ENCODE assay signal across 10 cellular contexts in genomic region chr1:165841582-165842362, GRCh38. TPM values are rescaled to one million over a fixed set of nuclear protein-coding genes. Genes with fewer than 3 reads are reported as not detected.
DNase-seq lines count a peak whose midpoint lies in the region; ATAC-seq and TF ChIP-seq lines count a peak whose summit lies in the region.
"Had no signal": no experiment of that assay in that cellular context is flagged by ENCODE, and none has a peak within 500 bp of the region (broad histone marks: within the 10 kb centered on the region; RNA-seq: fewer than 3 reads in every experiment).

No MANE protein-coding gene starts in this region.

- H3K9me3 ChIP-seq in KOPT-K1 (ENCODE audit: insufficient read depth, low read length, poor library complexity, severe bottlenecking), result no peaks in the 10 kb centered on the region

- no peaks in the 10 kb centered on the region for H3K27me3 Mint-ChIP-seq in activated naive CD8-positive, alpha-beta T cell
- H3K27me3 Mint-ChIP-seq in activated naive CD8-positive, alpha-beta T cell treated with anti-CD3 and anti-CD28 coated beads for 36 hours, result no peaks in the 10 kb centered on the region
- H3K27me3 Mint-ChIP-seq in endothelial cell (ENCODE audit: unreplicated experiment), result peaks cover 3% of the 10 kb centered on the region
- H3K27me3 Mint-ChIP-seq in stimulated activated naive CD8-positive, alpha-beta T cell treated with anti-CD3 and anti-CD28 coated beads, Interleukin-15, amount 100 ng/mL, for 72 hours, result no peaks in the 10 kb centered on the region

- peaks cover 16% of the 10 kb centered on the region; the same call in 1 of the 2 replicates for H3K36me3 ChIP-seq in KOPT-K1 (ENCODE audit: insufficient read depth, low read length)

- H3K4me3 Mint-ChIP-seq in activated naive CD8-positive, alpha-beta T cell, result peak overlapping the region; percentile 4
- no peak overlapping the region for H3K4me3 Mint-ChIP-seq in activated naive CD8-positive, alpha-beta T cell treated with anti-CD3 and anti-CD28 coated beads for 36 hours
- H3K4me3 Mint-ChIP-seq in endothelial cell (ENCODE audit: unreplicated experiment), result no peak overlapping the region
- H3K4me3 Mint-ChIP-seq in stimulated activated naive CD8-positive, alpha-beta T cell treated with anti-CD3 and anti-CD28 coated beads, Interleukin-15, amount 100 ng/mL, for 72 hours, result peak overlapping the region in 1 of 2 donors; percentile 55

- no peaks in the 10 kb centered on the region for H3K36me3 Mint-ChIP-seq in activated naive CD8-positive, alpha-beta T cell
- H3K36me3 Mint-ChIP-seq in activated naive CD8-positive, alpha-beta T cell treated with anti-CD3 and anti-CD28 coated beads for 36 hours, result peaks cover 31% of the 10 kb centered on the region
- H3K36me3 Mint-ChIP-seq in endothelial cell (ENCODE audit: low read depth, unreplicated experiment), result no peaks in the 10 kb centered on the region

- no peak for TF ChIP-seq CTCF in endothelial cell (IDR thresholded peaks at IDR 0.05; ENCODE audit: unreplicated experiment)

- ATAC-seq in stimulated activated naive CD8-positive, alpha-beta T cell treated with anti-CD3 and anti-CD28 coated beads, Interleukin-15, amount 100 ng/mL, for 72 hours, result peak; percentile 85
- ATAC-seq in HG03135 (IDR thresholded peaks at IDR 0.05; ENCODE audit: unreplicated experiment), result no peak

- no peak for DNase-seq in activated naive CD8-positive, alpha-beta T cell treated with anti-CD3 and anti-CD28 coated beads for 36 hours
- no peak for DNase-seq in endothelial cell (ENCODE audit: low spot score)
- DNase-seq in stimulated activated naive CD8-positive, alpha-beta T cell treated with anti-CD3 and anti-CD28 coated beads, Interleukin-15, amount 100 ng/mL, for 72 hours, result no peak
- DNase-seq in activated CD8-positive, alpha-beta memory T cell treated with anti-CD3 and anti-CD28 coated beads, Interleukin-2, amount 50 U/mL, for 4 hours, result no peak
- DNase-seq in NCI-H1105 (lab: John Stamatoyannopoulos, UW), result no peak
- DNase-seq: activated CD4-positive, CD25-positive, alpha-beta regulatory T cell; effector memory CD4-positive, alpha-beta T cell had no signal

- H3K4me1 Mint-ChIP-seq in activated naive CD8-positive, alpha-beta T cell (ENCODE audit: low read depth), result peaks cover 23% of the 10 kb centered on the region
- peaks cover 32% of the 10 kb centered on the region for H3K4me1 Mint-ChIP-seq in activated naive CD8-positive, alpha-beta T cell treated with anti-CD3 and anti-CD28 coated beads for 36 hours
- H3K4me1 Mint-ChIP-seq in endothelial cell (ENCODE audit: unreplicated experiment), result peaks cover 47% of the 10 kb centered on the region
- peaks cover 47% of the 10 kb centered on the region for H3K4me1 Mint-ChIP-seq in stimulated activated naive CD8-positive, alpha-beta T cell treated with anti-CD3 and anti-CD28 coated beads, Interleukin-15, amount 100 ng/mL, for 72 hours

- peak overlapping the region; percentile 96 for H3K27ac ChIP-seq in KOPT-K1 (ENCODE audit: low read depth, low read length, poor library complexity, severe bottlenecking)

- no peaks in the 10 kb centered on the region for H3K9me3 Mint-ChIP-seq in activated naive CD8-positive, alpha-beta T cell (ENCODE audit: low read depth)
- no peaks in the 10 kb centered on the region for H3K9me3 Mint-ChIP-seq in activated naive CD8-positive, alpha-beta T cell treated with anti-CD3 and anti-CD28 coated beads for 36 hours
- no peaks in the 10 kb centered on the region for H3K9me3 Mint-ChIP-seq in endothelial cell (ENCODE audit: unreplicated experiment)
- H3K9me3 Mint-ChIP-seq in stimulated activated naive CD8-positive, alpha-beta T cell treated with anti-CD3 and anti-CD28 coated beads, Interleukin-15, amount 100 ng/mL, for 72 hours, result no peaks in the 10 kb centered on the region

- H3K27ac Mint-ChIP-seq in activated naive CD8-positive, alpha-beta T cell, result no peak overlapping the region
- H3K27ac Mint-ChIP-seq in activated naive CD8-positive, alpha-beta T cell treated with anti-CD3 and anti-CD28 coated beads for 36 hours, result no peak overlapping the region
- peak overlapping the region; percentile 61 for H3K27ac Mint-ChIP-seq in endothelial cell (ENCODE audit: unreplicated experiment)
- no peak overlapping the region for H3K27ac Mint-ChIP-seq in stimulated activated naive CD8-positive, alpha-beta T cell treated with anti-CD3 and anti-CD28 coated beads, Interleukin-15, amount 100 ng/mL, for 72 hours

RNA-seq across cellular contexts. Expression of gene UCK2, which starts 14.4 kb away (rescaled TPM):
- 10 to 100 TPM; 88.6 to 92.2 TPM for total RNA-seq in activated naive CD8-positive, alpha-beta T cell treated with anti-CD3 and anti-CD28 coated beads for 36 hours
- total RNA-seq in endothelial cell (ENCODE audit: unreplicated experiment), result 52.9 TPM
